8 cellular contexts compared by ENCODE assay signal in genomic region chr19:29605653-29606419, GRCh38. TPM values are rescaled to one million over a fixed set of nuclear protein-coding genes. Genes with fewer than 3 reads are reported as not detected.
DNase-seq lines count a peak whose midpoint lies in the region; ATAC-seq, FAIRE-seq and TF ChIP-seq lines count a peak whose summit lies in the region.

TSS of gene POP4 (plus strand) at chr19:29606283. CDS start at chr19:29606319, 36 bp downstream.

- peak; percentile 79 for FAIRE-seq in H1 (lab: Jason Lieb, UNC)

- H3K36me3 Mint-ChIP-seq in CD8-positive, alpha-beta memory T cell: peaks cover 0 to 29% (median 3%) of the 10 kb centered on the region in 3 donors

- H2AFZ ChIP-seq in H1 (ENCODE audit: low read length) (peak within 1 kb of the TSS; percentile 70; the same call in 1 of the 2 replicates), mesenchymal stem cell (ENCODE audit: low read depth, low read length) (peak within 1 kb of the TSS; percentile 73)

- peaks cover 0 to 13% of the 10 kb centered on the region in 2 experiments; a peak in 2 of 4 replicates for H3K79me2 ChIP-seq in H1 (ENCODE audit: control insufficient read depth in 1 of 2, insufficient read depth in 2 of 2, low read length in 2 of 2)

- peaks cover 23 to 45% (median 31%) of the 10 kb centered on the region in 3 donors for H3K4me1 Mint-ChIP-seq in CD8-positive, alpha-beta memory T cell

- H3K23me2 ChIP-seq in H1 (ENCODE audit: low read depth, low read length): peaks cover 6% of the 10 kb centered on the region; the same call in 1 of the 2 replicates

- H3K4me3 Mint-ChIP-seq in CD8-positive, alpha-beta memory T cell: peak within 1 kb of the TSS; percentile 95 to 99 (median 98)

- peak within 1 kb of the TSS; percentile 92 to 99 (median 96) for H3K9ac ChIP-seq in H1 (replicated peaks in 1 of 4; ENCODE audit: extremely low read depth in 1 of 4, low read depth in 3 of 4, low read length in 3 of 4)
- peak within 1 kb of the TSS; percentile 97 for H3K9ac ChIP-seq in mesenchymal stem cell (ENCODE audit: low read length)

- no peaks in the 10 kb centered on the region for H3K9me3 ChIP-seq in CD8-positive, alpha-beta memory T cell (ENCODE audit: low read length)
- no peaks in the 10 kb centered on the region for H3K9me3 ChIP-seq in H1 (ENCODE audit: insufficient read depth in 2 of 2, low read depth in 1 of 2, low read length in 1 of 2)
- H3K9me3 ChIP-seq in mesenchymal stem cell (ENCODE audit: control insufficient read depth, low read length): no peaks in the 10 kb centered on the region

- DNase-seq in CD8-positive, alpha-beta memory T cell: peak; percentile 94 to 99 (median 96)
- peak; percentile 50 for DNase-seq in HS-5 (ENCODE audit: low read depth)
- peak; percentile 87 for DNase-seq in NOMO-1 treated with DMSO at 0.1 percent for 48 hours (lab: John Stamatoyannopoulos, UW; ENCODE audit: unreplicated experiment)
- DNase-seq in activated CD8-positive, alpha-beta memory T cell treated with anti-CD3 and anti-CD28 coated beads for 4 hours (ENCODE audit: low read depth in 2 of 2): peak; percentile 96 to 98
- peak; percentile 84 to 98 for DNase-seq in H1 (ENCODE audit: low read depth in 1 of 2, low spot score in 2 of 2)
- DNase-seq in mesenchymal stem cell: peak; percentile 95
- peak; percentile 97 for DNase-seq in stimulated activated CD8-positive, alpha-beta memory T cell treated with anti-CD3 and anti-CD28 coated beads, Interleukin-12 subunit alpha, Interleukin-12 subunit beta, amount 100 ng/mL, for 4 hours (ENCODE audit: low read depth)

- H3K4me1 ChIP-seq in CD8-positive, alpha-beta memory T cell (ENCODE audit: insufficient read depth, low read length): peaks cover 19% of the 10 kb centered on the region
- H3K4me1 ChIP-seq in H1 (replicated peaks in 1 of 4; ENCODE audit: control insufficient read depth in 3 of 4, insufficient read depth in 4 of 4, low read length in 3 of 4) (peaks cover 0 to 3% (median 0%) of the 10 kb centered on the region in 4 experiments; a peak in 3 of 7 replicates), mesenchymal stem cell (ENCODE audit: control insufficient read depth, insufficient read depth, low read depth, low read length) (peaks cover 9% of the 10 kb centered on the region)

- no peaks in the 10 kb centered on the region for H4K20me1 ChIP-seq in H1 (replicated peaks in 1 of 2; ENCODE audit: control insufficient read depth in 1 of 2, insufficient read depth in 2 of 2, low read length in 2 of 2)

- CTCF ChIA-PET in CD8-positive, alpha-beta memory T cell (lab: Charles Lee): interaction anchor here (0.8 to 8.2 kb wide), 12 partner anchors 11 to 238 kb away, joined by 3 to 168 read pairs (median 10); partner anchors contain the start of genes C19orf12 and PLEKHF1
- CTCF ChIA-PET in H1 (lab: Charles Lee; ENCODE audit: partially characterized antibody): interaction anchor here (0.8 to 9.9 kb wide), 8 partner anchors 9 to 86 kb away, joined by 3 to 109 read pairs (median 4); partner anchors contain the start of gene PLEKHF1

- no peaks in the 10 kb centered on the region for H3K9me3 Mint-ChIP-seq in CD8-positive, alpha-beta memory T cell

- H4K8ac ChIP-seq in H1 (ENCODE audit: extremely low read depth, insufficient read depth, low read length): peak within 1 kb of the TSS; percentile 98
- H4K8ac ChIP-seq in mesenchymal stem cell (ENCODE audit: low read length): peak within 1 kb of the TSS; percentile 97

- H3K27ac ChIP-seq in CD8-positive, alpha-beta memory T cell (ENCODE audit: low read depth, low read length): peak within 1 kb of the TSS; percentile 100
- H3K27ac ChIP-seq in H1 (ENCODE audit: low read depth, low read length) (peak within 1 kb of the TSS; percentile 89), mesenchymal stem cell (ENCODE audit: low read length, poor library complexity, severe bottlenecking) (peak within 1 kb of the TSS; percentile 40)

- TF ChIP-seq EP300 in H1 (IDR thresholded peaks at IDR 0.05; ENCODE audit: borderline replicate concordance in 1 of 2, low read depth in 2 of 2, low read length in 2 of 2): no peak

- no peaks in the 10 kb centered on the region for H3K27me3 ChIP-seq in CD8-positive, alpha-beta memory T cell (ENCODE audit: insufficient read depth, low read length, poor library complexity, severe bottlenecking)
- no peaks in the 10 kb centered on the region for H3K27me3 ChIP-seq in H1 (replicated peaks in 1 of 4; ENCODE audit: control insufficient read depth in 3 of 4, extremely low read depth in 1 of 4, insufficient read depth in 3 of 4, low read length in 3 of 4)
- H3K27me3 ChIP-seq in mesenchymal stem cell (ENCODE audit: control insufficient read depth in 1 of 2, insufficient read depth in 1 of 2, low read length in 2 of 2): peaks cover 0 to 2% of the 10 kb centered on the region in 2 experiments

- H2BK5ac ChIP-seq in H1 (ENCODE audit: low read depth, low read length) (peak within 1 kb of the TSS; percentile 98), mesenchymal stem cell (ENCODE audit: low read depth, low read length, poor library complexity, severe bottlenecking) (no peak within 1 kb of the TSS)

- H3K4ac ChIP-seq in H1 (replicated peaks; ENCODE audit: insufficient read length, low read depth, low read length) (no peak within 1 kb of the TSS), mesenchymal stem cell (ENCODE audit: low read depth in 1 of 2, low read length in 2 of 2) (peak within 1 kb of the TSS; percentile 55 to 98)

- H4K5ac ChIP-seq in H1 (ENCODE audit: insufficient read length, low read depth, low read length): peak within 1 kb of the TSS; percentile 98

- no peak within 1 kb of the TSS for H3K14ac ChIP-seq in H1 (ENCODE audit: insufficient read length)
- H3K14ac ChIP-seq in mesenchymal stem cell (ENCODE audit: low read length in 2 of 2): no peak within 1 kb of the TSS

- peak; percentile 41 for ATAC-seq in GM19468 (IDR thresholded peaks at IDR 0.05; ENCODE audit: extremely low read depth, unreplicated experiment)

- H3K23ac ChIP-seq in H1 (ENCODE audit: insufficient read length) (no peak within 1 kb of the TSS), mesenchymal stem cell (ENCODE audit: low read length in 2 of 2) (peak within 1 kb of the TSS in 1 of 2 experiments; percentile 5)

- no peak for TF ChIP-seq CTCF in H1 (IDR thresholded peaks at IDR 0.05; ENCODE audit: control extremely low read depth in 1 of 3, insufficient read depth in 1 of 3, low read depth in 1 of 3, low read length in 3 of 3)

- H3K4me3 ChIP-seq in CD8-positive, alpha-beta memory T cell (ENCODE audit: low read length): peak within 1 kb of the TSS; percentile 93
- peak within 1 kb of the TSS; percentile 81 to 99 (median 92) for H3K4me3 ChIP-seq in H1 (ENCODE audit: extremely low read depth in 1 of 4, insufficient read depth in 2 of 4, low read depth in 3 of 4, low read length in 4 of 4)
- peak within 1 kb of the TSS; percentile 72 to 93 for H3K4me3 ChIP-seq in mesenchymal stem cell (ENCODE audit: insufficient read depth in 1 of 2, low read depth in 1 of 2, low read length in 2 of 2)

- H2BK12ac ChIP-seq in H1 (ENCODE audit: low read depth, low read length) (peak within 1 kb of the TSS; percentile 40; the same call in 1 of the 2 replicates), mesenchymal stem cell (ENCODE audit: low read length in 2 of 2) (no peak within 1 kb of the TSS)

- H2AK5ac ChIP-seq in H1 (ENCODE audit: low read depth, low read length) (no peak within 1 kb of the TSS), mesenchymal stem cell (ENCODE audit: low read length, severe bottlenecking) (no peak within 1 kb of the TSS)

- no peak for TF ChIP-seq RAD21 in H1 (IDR thresholded peaks at IDR 0.05 in 1 of 2, conservative IDR thresholded peaks at IDR 0.05 in 1 of 2; ENCODE audit: low read depth in 2 of 2, low read length in 2 of 2)

- H3K79me1 ChIP-seq in H1 (ENCODE audit: low read depth, low read length): no peaks in the 10 kb centered on the region; the same call in 1 of the 2 replicates
- H3K79me1 ChIP-seq in mesenchymal stem cell (replicated peaks; ENCODE audit: low read length, poor library complexity, severe bottlenecking): peaks cover 15% of the 10 kb centered on the region

- no peaks in the 10 kb centered on the region for H3K27me3 Mint-ChIP-seq in CD8-positive, alpha-beta memory T cell

- H2BK120ac ChIP-seq in H1 (replicated peaks; ENCODE audit: low read depth, low read length) (no peak within 1 kb of the TSS), mesenchymal stem cell (ENCODE audit: low read depth, low read length) (no peak within 1 kb of the TSS)

- H3K4me2 ChIP-seq in H1 (ENCODE audit: insufficient read depth in 1 of 2, low read depth in 2 of 2, low read length in 2 of 2): peak within 1 kb of the TSS; percentile 79 to 95
- peak within 1 kb of the TSS; percentile 78 for H3K4me2 ChIP-seq in mesenchymal stem cell (ENCODE audit: low read length, poor library complexity, severe bottlenecking)

- peak within 1 kb of the TSS; percentile 98 to 100 (median 100) for H3K27ac Mint-ChIP-seq in CD8-positive, alpha-beta memory T cell

- TF ChIP-seq POLR2A in H1 (IDR thresholded peaks at IDR 0.05; ENCODE audit: control extremely low read depth in 1 of 2, low read depth in 2 of 2, low read length in 2 of 2): peak; percentile 95 to 98

- POLR2A ChIA-PET in CD8-positive, alpha-beta memory T cell (lab: Charles Lee): interaction anchor here (0.7 to 3.5 kb wide), 21 partner anchors 10 to 1812 kb away, joined by 3 to 60 read pairs (median 4); partner anchors contain the start of genes C19orf12, PLEKHF1, UQCRFS1 and URI1
- POLR2A ChIA-PET in H1 (lab: Charles Lee; ENCODE audit: partially characterized antibody): interaction anchor here (0.8 to 3.0 kb wide), 18 partner anchors 8 to 303 kb away, joined by 3 to 12 read pairs (median 4); partner anchors contain the start of gene PLEKHF1

- H2BK15ac ChIP-seq in H1 (ENCODE audit: low read length) (peak within 1 kb of the TSS; percentile 25; the same call in 1 of the 2 replicates), mesenchymal stem cell (ENCODE audit: low read depth, poor library complexity, severe bottlenecking) (no peak within 1 kb of the TSS)

- H4K91ac ChIP-seq in H1 (replicated peaks; ENCODE audit: insufficient read length, low read length) (peak within 1 kb of the TSS; percentile 94), mesenchymal stem cell (ENCODE audit: low read length) (peak within 1 kb of the TSS; percentile 93)

- no peak within 1 kb of the TSS for H2BK20ac ChIP-seq in H1 (ENCODE audit: low read length)

- H3K56ac ChIP-seq in H1 (replicated peaks; ENCODE audit: insufficient read length, low read depth, low read length): peak within 1 kb of the TSS; percentile 93

- 3% methylated on average over 43 of the region's 47 CpGs; no CpG with 5 or more reads in 1 of the 2 experiments for WGBS in H1 (ENCODE audit: extremely low coverage in 1 of 2, insufficient coverage in 1 of 2, insufficient read length in 1 of 2, insufficient replicate concordance in 2 of 2, low coverage in 1 of 2, low lambda C conversion rate in 2 of 2, missing lambda C conversion rate in 1 of 2), 2 experiments
- under 1% methylated on average over 47 of the region's 47 CpGs for WGBS in mesenchymal stem cell

- peak within 1 kb of the TSS; percentile 91; the same call in 1 of the 2 replicates for H3K18ac ChIP-seq in H1 (ENCODE audit: extremely low read depth, low read length)
- peak within 1 kb of the TSS; percentile 90 to 97 for H3K18ac ChIP-seq in mesenchymal stem cell (ENCODE audit: low read depth in 1 of 2, low read length in 2 of 2)

- peaks cover 14% of the 10 kb centered on the region for H3K36me3 ChIP-seq in CD8-positive, alpha-beta memory T cell (ENCODE audit: insufficient read depth, low read length)
- H3K36me3 ChIP-seq in H1 (ENCODE audit: control insufficient read depth in 2 of 4, insufficient read depth in 4 of 4, low read length in 3 of 4) (peaks cover 0 to 3% (median under 1%) of the 10 kb centered on the region in 4 experiments; a peak in 2 of 8 replicates), mesenchymal stem cell (ENCODE audit: control insufficient read depth in 1 of 2, insufficient read depth in 2 of 2, low read depth in 1 of 2, low read length in 2 of 2) (peaks cover 18 to 19% of the 10 kb centered on the region in 2 experiments)

RNA-seq across cellular contexts. Expression of gene POP4, which starts in this region (rescaled TPM):
- 100 to 1,000 TPM; 150 to 156 TPM for total RNA-seq in CD8-positive, alpha-beta memory T cell
- 145 TPM for polyA plus RNA-seq in CD8-positive, alpha-beta memory T cell
- 38.0 and 41.5 TPM in 2 replicates for total RNA-seq in H1 (2021; fragmentation: NEBNext Ultra II Directional; extraction: Animal tissue kit (Norgen Biotek cat#: 25700))
- polyA plus RNA-seq in H1 (2011; rRNA removed): 22.8 and 29.1 TPM in 2 replicates
- polyA plus RNA-seq in H1 (2011; cell fraction: cytosol; rRNA removed): 36.0 TPM
- 35.2 TPM for polyA plus RNA-seq in H1 (2011; cell fraction: nucleus; rRNA removed)
- polyA plus RNA-seq in H1 (2012, experiment 1 of 2): 28.3 to 36.0 TPM (median 33.8 TPM) in 4 replicates
- polyA plus RNA-seq in H1 (2012, experiment 2 of 2): 21.5 TPM
- 49.0 TPM for polyA plus RNA-seq in H1 (2013, experiment 1 of 2)
- 48.9 TPM for polyA plus RNA-seq in H1 (2013, experiment 2 of 2)
- 25.6 and 43.4 TPM in 2 replicates for polyA minus RNA-seq in H1 (2011; rRNA and poly(A)+ RNA removed)
- 21.2 TPM for polyA minus RNA-seq in H1 (2011; cell fraction: cytosol; rRNA and poly(A)+ RNA removed)
- polyA minus RNA-seq in H1 (2011; cell fraction: nucleus; rRNA and poly(A)+ RNA removed): 48.4 TPM
- 86.9 TPM for polyA plus RNA-seq in mesenchymal stem cell (2013, experiment 1 of 2)
- polyA plus RNA-seq in mesenchymal stem cell (2013, experiment 2 of 2): 84.8 TPM

Comparison
In these comparisons a context has a peak if more than half of its experiments do, and no peak if none do; other contexts are left out.
1. Peak in every context shown above with its lines: DNase-seq, ATAC-seq, H3K4me3 ChIP-seq and H3K27ac ChIP-seq.
2. H3K27ac ChIP-seq: peak in every context shown above with its lines; median percentile 100 in CD8-positive, alpha-beta memory T cell; 89 in H1; 40 in mesenchymal stem cell.